In the genomic region with DNA sequence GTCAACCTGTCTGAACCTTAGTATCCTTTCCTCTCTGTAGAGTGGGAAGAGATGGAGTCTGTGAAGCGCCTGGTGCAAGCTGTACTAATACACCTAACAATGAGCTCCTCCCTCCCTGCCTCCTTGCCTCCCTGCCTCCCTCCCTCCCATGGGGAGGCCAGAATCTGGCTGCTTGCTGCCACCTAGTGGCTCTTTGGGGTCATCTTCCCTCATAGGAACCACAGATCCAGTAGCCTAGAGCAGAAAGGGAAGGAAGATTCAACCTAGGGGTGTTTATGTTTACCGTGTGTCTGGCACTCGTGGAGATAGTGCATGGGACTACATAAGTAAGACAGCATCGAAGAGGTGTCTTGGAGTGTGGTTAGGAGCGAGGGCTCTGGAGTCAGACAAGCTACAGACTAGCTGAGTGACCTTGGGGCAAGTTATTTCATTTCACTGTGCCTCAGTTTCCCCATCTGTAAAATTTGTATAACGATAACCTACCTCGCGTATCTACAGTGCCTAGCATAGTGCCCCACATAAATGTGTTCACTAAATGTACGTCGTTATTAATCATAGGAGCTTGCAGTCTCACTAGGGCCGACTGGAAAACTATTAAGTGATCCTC, we compare ENCODE assay signal across 7 cellular contexts. TPM values are rescaled to one million over a fixed set of nuclear protein-coding genes. Genes with fewer than 3 reads are reported as not detected.
DNase-seq lines count a peak whose midpoint lies in the region; ATAC-seq lines count a peak whose summit lies in the region.

No MANE protein-coding gene starts in this region.

- H2BK15ac ChIP-seq in mesendoderm (replicated peaks; ENCODE audit: low read depth) = no peak overlapping the region

- no peak overlapping the region for H3K4me3 ChIP-seq in effector memory CD4-positive, alpha-beta T cell (ENCODE audit: insufficient read depth, low read depth, low read length, poor library complexity, severe bottlenecking)
- no peak overlapping the region for H3K4me3 ChIP-seq in mesendoderm (ENCODE audit: low read length)

- H3K36me3 ChIP-seq in effector memory CD4-positive, alpha-beta T cell (ENCODE audit: control insufficient read depth, insufficient read depth, low read length) = no peaks in the 10 kb centered on the region
- H3K36me3 ChIP-seq in mesendoderm (ENCODE audit: control insufficient read depth, insufficient read depth, low read length) = peaks cover 7% of the 10 kb centered on the region

- no peaks in the 10 kb centered on the region for H3K79me2 ChIP-seq in mesendoderm (ENCODE audit: control insufficient read depth, insufficient read depth, low read length)

- H2AK5ac ChIP-seq in mesendoderm (ENCODE audit: low read length) = no peak overlapping the region

- H3K9ac ChIP-seq in mesendoderm (ENCODE audit: low read length) = no peak overlapping the region

- no peak overlapping the region for H3K23ac ChIP-seq in mesendoderm (ENCODE audit: low read length)

- H4K5ac ChIP-seq in mesendoderm (ENCODE audit: low read length) = no peak overlapping the region

- H3K4me2 ChIP-seq in mesendoderm (ENCODE audit: low read length) = no peak overlapping the region

- DNase-seq in GM04504 (ENCODE audit: low read depth) (peak; percentile 56), NCI-H510A treated with DMSO at 0.1 percent for 48 hours (lab: John Stamatoyannopoulos, UW) (peak; percentile 90), mesendoderm (peak; percentile 96)
- DNase-seq in activated CD4-positive, alpha-beta T cell treated with anti-CD3 and anti-CD28 coated beads, Interleukin-2, amount 50 U/mL, for 4 hours = peak; percentile 23 to 37
- peak in 2 of 3 donors; percentile 9 to 23 for DNase-seq in effector memory CD4-positive, alpha-beta T cell
- peak; percentile 66 for DNase-seq in stimulated activated naive CD8-positive, alpha-beta T cell treated with anti-CD3 and anti-CD28 coated beads, Interleukin-15, Interleukin-2, amounts not matched to agents 100 U/mL and 50 U/mL, for 24 hours

- no peak overlapping the region for H3K27ac ChIP-seq in effector memory CD4-positive, alpha-beta T cell (ENCODE audit: insufficient read depth, low read length, poor library complexity, severe bottlenecking)
- H3K27ac ChIP-seq in mesendoderm (ENCODE audit: low read depth, low read length) = no peak overlapping the region

- H3K4me1 ChIP-seq in effector memory CD4-positive, alpha-beta T cell (ENCODE audit: control insufficient read depth, insufficient read depth, low read length, poor library complexity, severe bottlenecking) = no peaks in the 10 kb centered on the region
- H3K4me1 ChIP-seq in mesendoderm (ENCODE audit: control insufficient read depth, low read depth, low read length) = no peaks in the 10 kb centered on the region

- no peak overlapping the region for H3K4ac ChIP-seq in mesendoderm (ENCODE audit: low read depth, low read length)

- no peak overlapping the region for H4K8ac ChIP-seq in mesendoderm (ENCODE audit: low read depth, low read length)

- no peaks in the 10 kb centered on the region for H3K9me3 ChIP-seq in effector memory CD4-positive, alpha-beta T cell (ENCODE audit: control insufficient read depth, low read length)

- WGBS in mesendoderm (ENCODE audit: extremely low coverage, insufficient coverage, low lambda C conversion rate) = no CpG with 5 or more reads among the region's 11 CpGs

- H3K79me1 ChIP-seq in mesendoderm (ENCODE audit: low read length) = no peaks in the 10 kb centered on the region

- ATAC-seq in HG03175 (IDR thresholded peaks at IDR 0.05; ENCODE audit: unreplicated experiment) = peak; percentile 60
- peak; percentile 75 for ATAC-seq in stimulated activated naive CD8-positive, alpha-beta T cell treated with anti-CD3 and anti-CD28 coated beads, Interleukin-15, Interleukin-2, amounts not matched to agents 100 U/mL and 50 U/mL, for 24 hours

- H2BK5ac ChIP-seq in mesendoderm (ENCODE audit: low read length) = no peak overlapping the region

- H3K27me3 ChIP-seq in effector memory CD4-positive, alpha-beta T cell (replicated peaks; ENCODE audit: control insufficient read depth, insufficient read depth, low read length, poor library complexity, severe bottlenecking) = peaks cover 8% of the 10 kb centered on the region
- H3K27me3 ChIP-seq in mesendoderm (ENCODE audit: insufficient read depth, low read length, poor library complexity) = no peaks in the 10 kb centered on the region

- no peak overlapping the region for H2BK120ac ChIP-seq in mesendoderm (ENCODE audit: low read depth, low read length)

- no peak overlapping the region for H3K56ac ChIP-seq in mesendoderm (ENCODE audit: low read length)

- no peak overlapping the region for H3K18ac ChIP-seq in mesendoderm (ENCODE audit: low read length)

RNA-seq across cellular contexts. Expression of a gene that starts 35.5 kb away (rescaled TPM):
- polyA plus RNA-seq in mesendoderm (2013, experiment 1 of 2) = 13.2 TPM
- polyA plus RNA-seq in mesendoderm (2013, experiment 2 of 2) = 12.5 TPM

Comparison
In these comparisons a context has a peak if more than half of its experiments do, and no peak if none do; other contexts are left out.
1. DNase-seq: peak in every context shown above with its lines; median percentile 96 in mesendoderm; 90 in NCI-H510A treated with DMSO at 0.1 percent for 48 hours; 66 in stimulated activated naive CD8-positive, alpha-beta T cell treated with anti-CD3 and anti-CD28 coated beads, Interleukin-15, Interleukin-2, amounts not matched to agents 100 U/mL and 50 U/mL, for 24 hours; 56 in GM04504; 30 in activated CD4-positive, alpha-beta T cell treated with anti-CD3 and anti-CD28 coated beads, Interleukin-2, amount 50 U/mL, for 4 hours; 16 in effector memory CD4-positive, alpha-beta T cell.